23 cellular contexts compared by ENCODE assay signal in the genomic region with DNA sequence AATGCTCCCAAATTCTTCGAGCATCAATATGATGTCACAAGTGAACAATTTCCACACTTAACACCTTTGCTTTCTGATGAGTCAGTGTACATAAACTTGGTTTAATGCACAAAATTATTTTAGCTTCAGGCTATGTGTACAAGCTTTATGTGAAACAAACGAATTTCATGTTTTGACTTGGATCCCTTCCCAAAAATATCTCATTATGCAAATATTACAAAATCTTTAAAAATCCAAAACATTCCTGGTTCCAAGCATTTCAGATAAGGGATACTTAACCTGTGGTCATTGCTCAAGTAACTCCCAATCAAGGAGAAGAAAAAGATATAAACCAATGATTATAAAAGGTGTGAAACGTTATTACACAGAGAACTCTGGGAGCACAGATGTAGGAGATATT. TPM values are rescaled to one million over a fixed set of nuclear protein-coding genes. Genes with fewer than 3 reads are reported as not detected.
DNase-seq lines count a peak whose midpoint lies in the region; ATAC-seq and TF ChIP-seq lines count a peak whose summit lies in the region.
"Had no signal": no experiment of that assay in that cellular context is flagged by ENCODE, and none has a peak within 500 bp of the region (broad histone marks: within the 10 kb centered on the region; RNA-seq: fewer than 3 reads in every experiment).

No MANE protein-coding gene starts in this region.

- no peak overlapping the region for H3K4me2 ChIP-seq in osteoblast (ENCODE audit: insufficient read depth, low read length)

- H3K79me2 ChIP-seq in osteoblast (ENCODE audit: insufficient read depth, low read length): peaks cover 71% of the 10 kb centered on the region

- H3K36me3 Mint-ChIP-seq in Caco-2 (ENCODE audit: insufficient read depth, unreplicated experiment): peaks cover 26% of the 10 kb centered on the region
- peaks cover 64% of the 10 kb centered on the region for H3K36me3 Mint-ChIP-seq in effector memory CD8-positive, alpha-beta T cell (ENCODE audit: insufficient read depth)

- DNase-seq in Caco-2: no peak
- peak; percentile 93 for DNase-seq in NCI-H226
- DNase-seq in effector memory CD8-positive, alpha-beta T cell: no peak
- DNase-seq in osteoblast (ENCODE audit: insufficient read length, low spot score, missing footprints): no peak
- DNase-seq in SIG-M5 treated with dmso at 0.1 percent for 504 hours (lab: John Stamatoyannopoulos, UW; ENCODE audit: unreplicated experiment): no peak
- no peak for DNase-seq in esophagus squamous epithelium (lab: John Stamatoyannopoulos, UW)
- no peak for DNase-seq in suprapubic skin (ENCODE audit: low spot score in 2 of 2)
- DNase-seq in NCI-H526 (lab: John Stamatoyannopoulos, UW): no peak
- DNase-seq: activated CD4-positive, CD25-positive, alpha-beta regulatory T cell; activated gamma-delta T cell treated with Interleukin-2 at 50 U/mL for 16 hours; C1 segment of cervical spinal cord; immature natural killer cell; MG63; midbrain; NCI-H2081; NCI-H774; nucleus accumbens; sigmoid colon; stimulated activated CD4-positive, alpha-beta T cell treated with anti-CD3 and anti-CD28 coated beads, Interleukin-4, amount 100 ng/mL, for 1 hour; T-helper 1 cell; transverse colon had no signal

- no peak for ATAC-seq in effector memory CD8-positive, alpha-beta T cell (replicated peaks)

- H3K4me3 ChIP-seq in Caco-2 (ENCODE audit: low read depth, low read length) (no peak overlapping the region), osteoblast (ENCODE audit: insufficient read depth, low read length) (no peak overlapping the region), esophagus squamous epithelium (no peak overlapping the region), suprapubic skin (no peak overlapping the region)
- H3K4me3 ChIP-seq: MG63, sigmoid colon, transverse colon had no signal

- no peaks in the 10 kb centered on the region for H3K27me3 Mint-ChIP-seq in Caco-2 (ENCODE audit: insufficient read depth, unreplicated experiment)
- no peaks in the 10 kb centered on the region for H3K27me3 Mint-ChIP-seq in effector memory CD8-positive, alpha-beta T cell
- H3K27me3 Mint-ChIP-seq: brain had no signal

- H3K36me3 ChIP-seq in Caco-2 (ENCODE audit: control insufficient read depth, insufficient read depth, low read length) (no peaks in the 10 kb centered on the region; the same call in 1 of the 2 replicates), osteoblast (ENCODE audit: insufficient read depth, low read length) (peaks cover 20% of the 10 kb centered on the region), esophagus squamous epithelium (peaks cover 2 to 51% (median 18%) of the 10 kb centered on the region in 3 donors), suprapubic skin (peaks cover 29% of the 10 kb centered on the region)

- H3K9me3 ChIP-seq in Caco-2 (no peaks in the 10 kb centered on the region), osteoblast (ENCODE audit: low read depth, low read length) (no peaks in the 10 kb centered on the region), esophagus squamous epithelium (no peaks in the 10 kb centered on the region), suprapubic skin (no peaks in the 10 kb centered on the region)
- H3K9me3 ChIP-seq: MG63, sigmoid colon, transverse colon had no signal

- H3K27ac Mint-ChIP-seq in Caco-2 (ENCODE audit: unreplicated experiment): peak overlapping the region; percentile 47
- peak overlapping the region; percentile 41 to 75 for H3K27ac Mint-ChIP-seq in effector memory CD8-positive, alpha-beta T cell
- H3K27ac Mint-ChIP-seq: brain had no signal

- H3K27ac ChIP-seq in osteoblast (ENCODE audit: low read depth, low read length): peak overlapping the region; percentile 38
- H3K27ac ChIP-seq in esophagus squamous epithelium: no peak overlapping the region
- H3K27ac ChIP-seq in suprapubic skin: no peak overlapping the region
- H3K27ac ChIP-seq: sigmoid colon, transverse colon had no signal

- no TSS peak for BruUV-seq in Caco-2 (replicated peaks; lab: Mats Ljungman, UMichigan)

- POLR2A ChIA-PET in Caco-2 (lab: Charles Lee): no interaction called here

- H4K20me1 ChIP-seq in osteoblast (ENCODE audit: insufficient read depth, low read length): peaks cover 38% of the 10 kb centered on the region

- no peak overlapping the region for H2AFZ ChIP-seq in osteoblast (ENCODE audit: low read length)

- H3K4me1 ChIP-seq in Caco-2: peaks cover 7% of the 10 kb centered on the region; the same call in 1 of the 2 replicates
- H3K4me1 ChIP-seq in osteoblast (ENCODE audit: insufficient read depth, low read length): peaks cover 6% of the 10 kb centered on the region
- peaks cover 0 to 14% (median 9%) of the 10 kb centered on the region in 3 donors for H3K4me1 ChIP-seq in esophagus squamous epithelium
- peaks cover 4% of the 10 kb centered on the region for H3K4me1 ChIP-seq in suprapubic skin

- 33 to 50% methylated on average over 3 of the region's 3 CpGs for WGBS in esophagus squamous epithelium, 2 donors
- 41% methylated on average over 3 of the region's 3 CpGs for WGBS in suprapubic skin

- intact Hi-C loops in Caco-2 (cut with micrococcal nuclease; ENCODE audit: unreplicated experiment): no loop called here
- intact Hi-C loops in esophagus squamous epithelium (cut with DNase I): no loop called here

- CTCF ChIA-PET in Caco-2 (lab: Charles Lee): no interaction called here

- TF ChIP-seq CTCF in Caco-2 (IDR thresholded peaks at IDR 0.05; ENCODE audit: insufficient read depth in 1 of 2, low read depth in 1 of 2, low read length in 1 of 2, severe bottlenecking in 1 of 2, unreplicated experiment in 1 of 2) (no peak), osteoblast (IDR thresholded peaks at IDR 0.05; ENCODE audit: extremely low read depth, low read depth, low read length) (no peak), esophagus squamous epithelium (IDR thresholded peaks at IDR 0.05) (no peak), suprapubic skin (IDR thresholded peaks at IDR 0.05) (no peak)

- no peak for TF ChIP-seq EP300 in suprapubic skin (IDR thresholded peaks at IDR 0.05)

- peaks cover 15% of the 10 kb centered on the region for H3K4me1 Mint-ChIP-seq in Caco-2 (ENCODE audit: low read depth, unreplicated experiment)
- H3K4me1 Mint-ChIP-seq in effector memory CD8-positive, alpha-beta T cell (ENCODE audit: low read depth in 2 of 2): peaks cover 12 to 38% of the 10 kb centered on the region in 2 donors

- H3K27me3 ChIP-seq in Caco-2 (replicated peaks; ENCODE audit: control insufficient read depth, insufficient read depth, low read length) (no peaks in the 10 kb centered on the region), osteoblast (ENCODE audit: insufficient read depth, low read length) (no peaks in the 10 kb centered on the region), esophagus squamous epithelium (no peaks in the 10 kb centered on the region), suprapubic skin (no peaks in the 10 kb centered on the region)
- H3K27me3 ChIP-seq: MG63, sigmoid colon, transverse colon had no signal

- H3K4me3 Mint-ChIP-seq in Caco-2 (ENCODE audit: unreplicated experiment): no peak overlapping the region
- no peak overlapping the region for H3K4me3 Mint-ChIP-seq in effector memory CD8-positive, alpha-beta T cell
- H3K4me3 Mint-ChIP-seq: brain had no signal

- no peaks in the 10 kb centered on the region for H3K9me3 Mint-ChIP-seq in Caco-2 (ENCODE audit: unreplicated experiment)
- H3K9me3 Mint-ChIP-seq in effector memory CD8-positive, alpha-beta T cell: no peaks in the 10 kb centered on the region
- H3K9me3 Mint-ChIP-seq: brain, immature natural killer cell had no signal

- no peak for TF ChIP-seq POLR2A in esophagus squamous epithelium (IDR thresholded peaks at IDR 0.05)
- no peak for TF ChIP-seq POLR2A in suprapubic skin (IDR thresholded peaks at IDR 0.05)

RNA-seq across cellular contexts. Expression of a gene that starts 25.2 kb away (rescaled TPM):
- total RNA-seq in Caco-2 (2022) (63.1 and 69.5 TPM in 2 replicates), osteoblast (69.1 and 88.1 TPM in 2 replicates), esophagus squamous epithelium (100 to 1,000 TPM in 1 of 4 donors, 10 to 100 TPM in 3; 80.3 to 102 (median 86.5) TPM), suprapubic skin (100 to 1,000 TPM in 1 of 4 donors, 10 to 100 TPM in 3; 82.4 to 108 (median 94.4) TPM)

RNA-seq across cellular contexts. Expression of a gene that starts 38.0 kb away (rescaled TPM):
- total RNA-seq in Caco-2 (2022): 0.39 and 1.4 TPM in 2 replicates
- total RNA-seq in osteoblast: 0.29 and 1.8 TPM in 2 replicates
- under 1 TPM in 2 of 4 donors, not detected in 2; 0.67 to 0.76 TPM for total RNA-seq in esophagus squamous epithelium
- 1 to 10 TPM in 2 of 4 donors, under 1 TPM in 1, not detected in 1; 0.89 to 2.4 (median 1.8) TPM for total RNA-seq in suprapubic skin

RNA-seq across cellular contexts. Expression of a gene that starts 40.0 kb away (rescaled TPM):
- total RNA-seq in Caco-2 (2022) (not detected in 2 replicates), osteoblast (not detected in 2 replicates), esophagus squamous epithelium (not detected), suprapubic skin (not detected)
- total RNA-seq: HT1080, sigmoid colon, transverse colon had no signal
